Comparison of ENCODE assay signal across 19 cellular contexts in genomic region chr10:132992433-132993215, GRCh38. TPM values are rescaled to one million over a fixed set of nuclear protein-coding genes. Genes with fewer than 3 reads are reported as not detected.
"Had no signal": no experiment of that assay in that cellular context is flagged by ENCODE, and none has a peak within 500 bp of the region (broad histone marks: within the 10 kb centered on the region; RNA-seq: fewer than 3 reads in every experiment).

No MANE protein-coding gene starts in this region.

- H3K27me3 ChIP-seq: ovary had no signal

- ATAC-seq: effector memory CD8-positive, alpha-beta T cell; gastrocnemius medialis; left colon; natural killer cell had no signal

- H3K9me3 ChIP-seq: esophagus muscularis mucosa, gastrocnemius medialis, ovary, stomach had no signal

- H3K27ac ChIP-seq: epithelial cell of prostate, esophagus muscularis mucosa, gastrocnemius medialis, ovary, stomach had no signal

- H3K4me3 ChIP-seq: esophagus muscularis mucosa, gastrocnemius medialis, ovary, stomach had no signal

- H3K4me1 ChIP-seq: gastrocnemius medialis had no signal

- H3K36me3 ChIP-seq: esophagus muscularis mucosa, gastrocnemius medialis, ovary, stomach had no signal

- DNase-seq: central memory CD4-positive, alpha-beta T cell; effector memory CD8-positive, alpha-beta T cell; gastrocnemius medialis; immature natural killer cell; left colon; natural killer cell; nucleus accumbens; stimulated activated CD4-positive, alpha-beta T cell treated with anti-CD3 and anti-CD28 coated beads, Interleukin-2, amount 100 ng/mL, for 24 hours; stimulated activated CD4-positive, alpha-beta T cell treated with anti-CD3 and anti-CD28 coated beads, Interleukin-4, amount 100 ng/mL, for 4 hours; stimulated activated naive CD4-positive, alpha-beta T cell; stomach; substantia nigra; trophoblast cell had no signal

RNA-seq across cellular contexts. Expression of gene CFAP46, which starts 50.3 kb away (rescaled TPM):
- total RNA-seq: myocyte, skeletal muscle tissue had no signal
- polyA plus RNA-seq: immature natural killer cell, urinary bladder had no signal
